ENCODE assay signal across 33 cellular contexts in the genomic region with DNA sequence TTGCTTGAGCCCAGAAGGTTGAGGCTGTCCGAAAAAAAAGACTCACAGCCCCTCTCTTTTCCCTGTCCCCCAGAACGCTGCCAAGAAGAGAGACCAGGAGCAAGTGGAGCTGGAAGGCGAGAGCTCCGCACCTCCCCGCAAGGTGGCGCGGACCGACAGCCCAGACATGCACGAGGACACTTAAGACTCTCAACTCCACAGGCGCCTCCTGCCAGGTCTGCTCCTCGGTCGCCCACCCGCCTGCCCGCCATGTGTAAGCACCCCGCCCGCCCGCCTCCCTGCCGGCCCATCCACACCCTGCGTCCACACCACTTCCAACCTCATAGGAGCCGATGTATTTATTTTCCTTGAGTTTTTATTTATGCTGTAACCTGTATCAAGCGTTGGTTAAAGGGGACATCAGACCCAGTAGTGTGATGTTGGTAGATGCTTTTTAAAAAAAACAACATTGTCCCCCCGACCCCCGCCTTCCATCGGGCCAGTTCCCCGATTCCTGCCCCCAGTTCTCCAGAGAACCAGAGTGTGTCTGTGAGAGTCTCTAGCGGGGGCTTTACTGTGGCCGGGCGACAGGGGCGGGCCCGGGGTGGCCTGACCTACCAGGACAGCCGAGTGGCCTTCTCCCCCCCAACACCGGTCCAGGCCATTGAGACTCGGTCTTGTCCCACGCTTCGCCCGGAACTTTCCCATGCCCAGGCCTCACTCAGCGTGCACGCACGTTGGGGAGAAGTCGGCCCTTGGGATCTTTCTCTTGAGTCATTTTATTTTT.
"Had no signal": no experiment of that assay in that cellular context is flagged by ENCODE, and none has a peak within 500 bp of the region (broad histone marks: within the 10 kb centered on the region; RNA-seq: fewer than 3 reads in every experiment).

No MANE protein-coding gene starts in this region.

- FAIRE-seq: keratinocyte, pancreas had no signal

- H3K4me2 ChIP-seq: smooth muscle cell had no signal

- H3K9me3 ChIP-seq: ascending aorta, pancreas, psoas muscle, suprapubic skin, tibial artery, upper lobe of right lung had no signal

- H3K27ac ChIP-seq: ascending aorta, pancreas, psoas muscle, suprapubic skin, tibial artery, upper lobe of right lung, VCaP had no signal

- H3K4me3 Mint-ChIP-seq: activated CD4-positive, alpha-beta memory T cell treated with anti-CD3 and anti-CD28 coated beads for 36 hours; activated naive CD4-positive, alpha-beta T cell treated with anti-CD3 and anti-CD28 coated beads for 36 hours; activated naive CD8-positive, alpha-beta T cell treated with anti-CD3 and anti-CD28 coated beads, Interleukin-2, amount 10 ng/mL, durations not matched to agents 7 days and 5 days; activated T-helper 1 cell treated with anti-CD3 and anti-CD28 coated beads, Interleukin-12 subunit alpha, Interleukin-12 subunit beta, Interleukin-2, Interleukin-4 antibody, amounts not matched to agents 30 ng/mL and 10 ng/mL and 1 ng/mL, durations not matched to agents 14 hours and 24 hours and 36 hours; brain; effector memory CD8-positive, alpha-beta T cell; mesothelial cell of epicardium; naive B cell; nephron progenitor cell; stimulated activated memory B cell treated with anti-CD40 and anti-IgM and Interleukin-4, amounts not matched to agents 10 μg/mL and 1 μg/mL and 100 μg/mL, for 72 hours had no signal

- H3K27me3 ChIP-seq: ascending aorta, pancreas, suprapubic skin, tibial artery, upper lobe of right lung had no signal

- H3K27me3 Mint-ChIP-seq: activated CD4-positive, alpha-beta memory T cell treated with anti-CD3 and anti-CD28 coated beads for 36 hours; activated naive CD8-positive, alpha-beta T cell treated with anti-CD3 and anti-CD28 coated beads, Interleukin-2, amount 10 ng/mL, durations not matched to agents 7 days and 5 days; brain; effector memory CD8-positive, alpha-beta T cell; naive B cell had no signal

- H3K4me3 ChIP-seq: ascending aorta, pancreas, psoas muscle, smooth muscle cell, suprapubic skin, tibial artery, upper lobe of right lung had no signal

- H3K27ac Mint-ChIP-seq: activated CD4-positive, alpha-beta memory T cell treated with anti-CD3 and anti-CD28 coated beads for 36 hours; activated naive CD4-positive, alpha-beta T cell treated with anti-CD3 and anti-CD28 coated beads for 36 hours; activated naive CD8-positive, alpha-beta T cell treated with anti-CD3 and anti-CD28 coated beads, Interleukin-2, amount 10 ng/mL, durations not matched to agents 7 days and 5 days; activated T-helper 1 cell treated with anti-CD3 and anti-CD28 coated beads, Interleukin-12 subunit alpha, Interleukin-12 subunit beta, Interleukin-2, Interleukin-4 antibody, amounts not matched to agents 30 ng/mL and 10 ng/mL and 1 ng/mL, durations not matched to agents 14 hours and 24 hours and 36 hours; brain; effector memory CD8-positive, alpha-beta T cell; mesothelial cell of epicardium; nephron progenitor cell; stimulated activated memory B cell treated with anti-CD40 and anti-IgM and Interleukin-4, amounts not matched to agents 10 μg/mL and 1 μg/mL and 100 μg/mL, for 72 hours had no signal

- H3K4me1 Mint-ChIP-seq: brain, mesothelial cell of epicardium, nephron progenitor cell had no signal

- H3K4me1 ChIP-seq: pancreas, psoas muscle, upper lobe of right lung had no signal

- ATAC-seq: effector memory CD8-positive, alpha-beta T cell; esophagus mucosa; left cardiac atrium; pancreas; psoas muscle; stimulated activated memory B cell treated with anti-CD40 and anti-IgM and Interleukin-4, amounts not matched to agents 10 μg/mL and 1 μg/mL and 100 μg/mL, for 72 hours; upper lobe of right lung had no signal

- DNase-seq: activated CD4-positive, alpha-beta memory T cell treated with anti-CD3 and anti-CD28 coated beads for 36 hours; activated CD4-positive, alpha-beta T cell treated with anti-CD3 and anti-CD28 coated beads for 48 hours; activated CD8-positive, alpha-beta memory T cell treated with anti-CD3 and anti-CD28 coated beads, Interleukin-2, amount 50 U/mL, for 4 hours; activated effector memory CD4-positive, alpha-beta T cell treated with anti-CD3 and anti-CD28 coated beads, Interleukin-2, amount 50 U/mL, for 16 hours; activated naive CD4-positive, alpha-beta T cell treated with anti-CD3 and anti-CD28 coated beads for 36 hours; activated naive CD8-positive, alpha-beta T cell treated with anti-CD3 and anti-CD28 coated beads, Interleukin-2, amount 10 ng/mL, durations not matched to agents 7 days and 5 days; activated T-cell treated with anti-CD3 and anti-CD28 coated beads, Interleukin-2, amount 50 U/mL, for 1 hour; caudate nucleus; cortex of kidney; effector memory CD8-positive, alpha-beta T cell; foreskin fibroblast; head of caudate nucleus; hippocampal formation; left cardiac atrium; naive B cell; nephron progenitor cell; psoas muscle; stimulated activated CD4-positive, alpha-beta T cell treated with anti-CD3 and anti-CD28 coated beads, Interleukin-1b, Interleukin-23, amount 100 ng/mL, for 48 hours; stimulated activated CD4-positive, alpha-beta T cell treated with anti-CD3 and anti-CD28 coated beads, Interleukin-4, amount 100 ng/mL, for 4 hours; stimulated activated CD8-positive, alpha-beta memory T cell treated with anti-CD3 and anti-CD28 coated beads, Interleukin-4, amount 100 ng/mL, for 48 hours; tibial artery; upper lobe of right lung had no signal

- H3K9me3 Mint-ChIP-seq: activated CD4-positive, alpha-beta memory T cell treated with anti-CD3 and anti-CD28 coated beads for 36 hours; activated naive CD4-positive, alpha-beta T cell treated with anti-CD3 and anti-CD28 coated beads for 36 hours; activated naive CD8-positive, alpha-beta T cell treated with anti-CD3 and anti-CD28 coated beads, Interleukin-2, amount 10 ng/mL, durations not matched to agents 7 days and 5 days; activated T-helper 1 cell treated with anti-CD3 and anti-CD28 coated beads, Interleukin-12 subunit alpha, Interleukin-12 subunit beta, Interleukin-2, Interleukin-4 antibody, amounts not matched to agents 30 ng/mL and 10 ng/mL and 1 ng/mL, durations not matched to agents 14 hours and 24 hours and 36 hours; brain; effector memory CD8-positive, alpha-beta T cell; mesothelial cell of epicardium; naive B cell; nephron progenitor cell; stimulated activated memory B cell treated with anti-CD40 and anti-IgM and Interleukin-4, amounts not matched to agents 10 μg/mL and 1 μg/mL and 100 μg/mL, for 72 hours had no signal
